In genomic region chr7:77699056-77699455, GRCh38 we compare ENCODE assay signal across 8 cellular contexts. TPM values are rescaled to one million over a fixed set of nuclear protein-coding genes. Genes with fewer than 3 reads are reported as not detected.
DNase-seq lines count a peak whose midpoint lies in the region; ATAC-seq and TF ChIP-seq lines count a peak whose summit lies in the region.

No MANE protein-coding gene starts in this region.

- H3K27me3 Mint-ChIP-seq in activated T-cell treated with anti-CD3 and anti-CD28 coated beads, Interleukin-2, amount 50 U/mL, for 24 hours: no peaks in the 10 kb centered on the region
- H3K27me3 Mint-ChIP-seq in activated B cell treated with CpG ODN at 0.5 μM for 24 hours: no peaks in the 10 kb centered on the region

- POLR2A ChIA-PET in activated B cell treated with CpG ODN at 0.5 μM for 24 hours (lab: Charles Lee): interaction anchor here (0.5 to 1.2 kb wide), 5 partner anchors 32 to 322 kb away, joined by 3 to 16 read pairs (median 4); partner anchors contain the start of gene GSAP

- H3K4me3 Mint-ChIP-seq in activated T-cell treated with anti-CD3 and anti-CD28 coated beads, Interleukin-2, amount 50 U/mL, for 24 hours: peak overlapping the region; percentile 98
- peak overlapping the region; percentile 76 for H3K4me3 Mint-ChIP-seq in activated B cell treated with CpG ODN at 0.5 μM for 24 hours

- no peak for TF ChIP-seq CTCF in activated B cell treated with CpG ODN at 0.5 μM for 24 hours (IDR thresholded peaks at IDR 0.05)

- peaks cover 59% of the 10 kb centered on the region for H3K4me1 Mint-ChIP-seq in activated T-cell treated with anti-CD3 and anti-CD28 coated beads, Interleukin-2, amount 50 U/mL, for 24 hours (ENCODE audit: low read depth)
- H3K4me1 Mint-ChIP-seq in activated B cell treated with CpG ODN at 0.5 μM for 24 hours: peaks cover 64% of the 10 kb centered on the region

- intact Hi-C loops in activated B cell treated with CpG ODN at 0.5 μM for 24 hours (cut with micrococcal nuclease): loop anchor here (1.0 to 5.0 kb wide), 3 partner anchors 8 to 282 kb away; partner anchors contain the start of gene GSAP

- peaks cover 9 to 43% of the 10 kb centered on the region in 2 donors for H3K4me1 ChIP-seq in muscle layer of duodenum (ENCODE audit: control insufficient read depth in 1 of 2, insufficient read depth in 2 of 2, low read length in 2 of 2)

- ATAC-seq in HG02981 (IDR thresholded peaks at IDR 0.05; ENCODE audit: unreplicated experiment) (peak; percentile 38), activated B cell treated with CpG ODN at 0.5 μM for 24 hours (ENCODE audit: low read depth) (no peak)

- H3K9me3 ChIP-seq in muscle layer of duodenum (ENCODE audit: control insufficient read depth in 1 of 2, low read length in 2 of 2): no peaks in the 10 kb centered on the region

- no peaks in the 10 kb centered on the region for H3K9me3 Mint-ChIP-seq in activated T-cell treated with anti-CD3 and anti-CD28 coated beads, Interleukin-2, amount 50 U/mL, for 24 hours
- H3K9me3 Mint-ChIP-seq in activated B cell treated with CpG ODN at 0.5 μM for 24 hours: no peaks in the 10 kb centered on the region

- peaks cover 62% of the 10 kb centered on the region for H3K36me3 Mint-ChIP-seq in activated T-cell treated with anti-CD3 and anti-CD28 coated beads, Interleukin-2, amount 50 U/mL, for 24 hours (ENCODE audit: low read depth)
- peaks cover 19% of the 10 kb centered on the region for H3K36me3 Mint-ChIP-seq in activated B cell treated with CpG ODN at 0.5 μM for 24 hours (ENCODE audit: low read depth)

- H3K36me3 ChIP-seq in muscle layer of duodenum (ENCODE audit: control insufficient read depth in 1 of 2, insufficient read depth in 2 of 2, low read length in 2 of 2): peaks cover 0 to 9% of the 10 kb centered on the region in 2 donors

- CTCF ChIA-PET in activated B cell treated with CpG ODN at 0.5 μM for 24 hours (lab: Charles Lee): interaction anchor here (0.6 to 2.7 kb wide), 3 partner anchors 47 to 60 kb away, joined by 3 to 12 read pairs (median 10); no protein-coding TSS in a partner anchor

- H3K27ac Mint-ChIP-seq in activated T-cell treated with anti-CD3 and anti-CD28 coated beads, Interleukin-2, amount 50 U/mL, for 24 hours: peak overlapping the region; percentile 38
- peak overlapping the region; percentile 86 for H3K27ac Mint-ChIP-seq in activated B cell treated with CpG ODN at 0.5 μM for 24 hours

- H3K27ac ChIP-seq in muscle layer of duodenum (ENCODE audit: low read length): peak overlapping the region; percentile 99

- DNase-seq in activated T-cell treated with anti-CD3 and anti-CD28 coated beads, Interleukin-2, amount 50 U/mL, for 24 hours: no peak
- DNase-seq in activated T-cell treated with anti-CD3 and anti-CD28 coated beads for 4 hours (no peak), activated B cell treated with CpG ODN at 0.5 μM for 24 hours (no peak), AML-193 (lab: John Stamatoyannopoulos, UW) (no peak), occipital lobe (lab: John Stamatoyannopoulos, UW) (no peak), NCI-H82 treated with DMSO at 0.1 percent for 48 hours (lab: John Stamatoyannopoulos, UW; ENCODE audit: unreplicated experiment) (no peak)

- no peaks in the 10 kb centered on the region for H3K27me3 ChIP-seq in muscle layer of duodenum (ENCODE audit: low read depth, low read length)

- H3K4me3 ChIP-seq in muscle layer of duodenum (ENCODE audit: low read depth in 1 of 2, low read length in 2 of 2): peak overlapping the region; percentile 92 to 100

RNA-seq across cellular contexts. Expression of gene RSBN1L, which starts 2.8 kb away (rescaled TPM):
- total RNA-seq in activated B cell treated with CpG ODN at 0.5 μM for 24 hours (24.5 and 25.9 TPM in 2 replicates), occipital lobe (76.7 TPM)
